ENCODE assay signal across 9 cellular contexts in genomic region chr10:61961278-61961677, GRCh38. TPM values are rescaled to one million over a fixed set of nuclear protein-coding genes. Genes with fewer than 3 reads are reported as not detected.
DNase-seq lines count a peak whose midpoint lies in the region; ATAC-seq and TF ChIP-seq lines count a peak whose summit lies in the region.
"Had no signal": no experiment of that assay in that cellular context is flagged by ENCODE, and none has a peak within 500 bp of the region (broad histone marks: within the 10 kb centered on the region; RNA-seq: fewer than 3 reads in every experiment).

No MANE protein-coding gene starts in this region.

- H3K36me3 ChIP-seq in Caco-2 (ENCODE audit: control insufficient read depth, insufficient read depth, low read length) (peaks cover 4% of the 10 kb centered on the region), transverse colon (no peaks in the 10 kb centered on the region)

- no peak for TF ChIP-seq POLR2A in transverse colon (IDR thresholded peaks at IDR 0.05)

- H3K4me3 ChIP-seq in Caco-2 (ENCODE audit: low read depth, low read length): no peak overlapping the region
- H3K4me3 ChIP-seq in transverse colon: no peak overlapping the region

- intact Hi-C loops in Caco-2 (cut with micrococcal nuclease; ENCODE audit: unreplicated experiment) (no loop called here), transverse colon (cut with DNase I; ENCODE audit: low total_unique reads) (no loop called here)

- no peaks in the 10 kb centered on the region for H3K9me3 ChIP-seq in Caco-2
- no peaks in the 10 kb centered on the region for H3K9me3 ChIP-seq in transverse colon

- TF ChIP-seq CTCF in Caco-2 (IDR thresholded peaks at IDR 0.05; ENCODE audit: insufficient read depth in 1 of 2, low read depth in 1 of 2, low read length in 1 of 2, severe bottlenecking in 1 of 2, unreplicated experiment in 1 of 2) (no peak), transverse colon (IDR thresholded peaks at IDR 0.05) (no peak)

- H3K27ac ChIP-seq in transverse colon: peak overlapping the region in 1 of 4 donors; percentile 37

- DNase-seq in Caco-2: no peak
- peak; percentile 59 for DNase-seq in activated CD4-positive, alpha-beta memory T cell treated with anti-CD3 and anti-CD28 coated beads, Interleukin-2, amount 10 ng/mL, durations not matched to agents 7 days and 5 days
- DNase-seq in GOT3 (lab: John Stamatoyannopoulos, UW): no peak
- no peak for DNase-seq in NCI-H446 (lab: John Stamatoyannopoulos, UW)
- DNase-seq in transverse colon: no peak
- DNase-seq in EL: no peak
- DNase-seq: posterior cingulate gyrus had no signal

- H3K36me3 Mint-ChIP-seq in Caco-2 (ENCODE audit: insufficient read depth, unreplicated experiment): peaks cover 92% of the 10 kb centered on the region
- H3K36me3 Mint-ChIP-seq in activated CD4-positive, alpha-beta memory T cell treated with anti-CD3 and anti-CD28 coated beads, Interleukin-2, amount 10 ng/mL, durations not matched to agents 7 days and 5 days (ENCODE audit: low read depth): peaks cover 62% of the 10 kb centered on the region

- WGBS in transverse colon (ENCODE audit: low coverage in 1 of 2), 2 donors: 62 to 65% methylated on average over 5 to 8 of the region's 8 CpGs

- no peak for TF ChIP-seq EP300 in transverse colon (IDR thresholded peaks at IDR 0.05; ENCODE audit: low read depth)

- peaks cover 63% of the 10 kb centered on the region for H3K4me1 Mint-ChIP-seq in Caco-2 (ENCODE audit: low read depth, unreplicated experiment)
- peaks cover 81% of the 10 kb centered on the region for H3K4me1 Mint-ChIP-seq in activated CD4-positive, alpha-beta memory T cell treated with anti-CD3 and anti-CD28 coated beads, Interleukin-2, amount 10 ng/mL, durations not matched to agents 7 days and 5 days

- no peaks in the 10 kb centered on the region for H3K9me3 Mint-ChIP-seq in Caco-2 (ENCODE audit: unreplicated experiment)
- H3K9me3 Mint-ChIP-seq in activated CD4-positive, alpha-beta memory T cell treated with anti-CD3 and anti-CD28 coated beads, Interleukin-2, amount 10 ng/mL, durations not matched to agents 7 days and 5 days: no peaks in the 10 kb centered on the region

- in situ Hi-C loops in transverse colon (cut with MboI; ENCODE audit: low pct_ligation_motif_present in 1 of 4, low pct_unique_long_range_greater_than_20kb in 1 of 4, low sequenced_read_pairs in 3 of 4): no loop called here

- CTCF ChIA-PET in Caco-2 (lab: Charles Lee): interaction anchor here (1.2 kb wide), 1 partner anchor 60 kb away, joined by 3 read pairs; the partner anchor contains the start of gene ARID5B
- CTCF ChIA-PET in activated CD4-positive, alpha-beta memory T cell treated with anti-CD3 and anti-CD28 coated beads, Interleukin-2, amount 10 ng/mL, durations not matched to agents 7 days and 5 days (lab: Charles Lee): interaction anchor here (1.3 to 2.4 kb wide), 8 partner anchors 9 to 58 kb away, joined by 3 to 8 read pairs (median 4); no protein-coding TSS in a partner anchor

- H3K27me3 Mint-ChIP-seq in Caco-2 (ENCODE audit: insufficient read depth, unreplicated experiment): no peaks in the 10 kb centered on the region
- H3K27me3 Mint-ChIP-seq in activated CD4-positive, alpha-beta memory T cell treated with anti-CD3 and anti-CD28 coated beads, Interleukin-2, amount 10 ng/mL, durations not matched to agents 7 days and 5 days: no peaks in the 10 kb centered on the region

- H3K27me3 ChIP-seq in Caco-2 (replicated peaks; ENCODE audit: control insufficient read depth, insufficient read depth, low read length): no peaks in the 10 kb centered on the region
- no peaks in the 10 kb centered on the region for H3K27me3 ChIP-seq in transverse colon

- H3K4me3 Mint-ChIP-seq in Caco-2 (ENCODE audit: unreplicated experiment): no peak overlapping the region
- H3K4me3 Mint-ChIP-seq in activated CD4-positive, alpha-beta memory T cell treated with anti-CD3 and anti-CD28 coated beads, Interleukin-2, amount 10 ng/mL, durations not matched to agents 7 days and 5 days: peak overlapping the region; percentile 39

- H3K27ac Mint-ChIP-seq in Caco-2 (ENCODE audit: unreplicated experiment): peak overlapping the region; percentile 84
- peak overlapping the region; percentile 90 for H3K27ac Mint-ChIP-seq in activated CD4-positive, alpha-beta memory T cell treated with anti-CD3 and anti-CD28 coated beads, Interleukin-2, amount 10 ng/mL, durations not matched to agents 7 days and 5 days

- BruUV-seq in Caco-2 (replicated peaks; lab: Mats Ljungman, UMichigan): no TSS peak

- POLR2A ChIA-PET in Caco-2 (lab: Charles Lee): no interaction called here
- POLR2A ChIA-PET in activated CD4-positive, alpha-beta memory T cell treated with anti-CD3 and anti-CD28 coated beads, Interleukin-2, amount 10 ng/mL, durations not matched to agents 7 days and 5 days (lab: Charles Lee): interaction anchor here (1.0 to 8.1 kb wide), 20 partner anchors 10 to 284 kb away, joined by 3 to 92 read pairs (median 6); partner anchors contain the start of gene ARID5B

- peak; percentile 78 for ATAC-seq in GM19372 (IDR thresholded peaks at IDR 0.05; ENCODE audit: low read depth, unreplicated experiment)
- ATAC-seq in HG03108 (IDR thresholded peaks at IDR 0.05; ENCODE audit: unreplicated experiment): peak; percentile 66

- peaks cover 59% of the 10 kb centered on the region for H3K4me1 ChIP-seq in Caco-2
- H3K4me1 ChIP-seq in transverse colon: peaks cover 18 to 37% (median 19%) of the 10 kb centered on the region in 4 donors

RNA-seq across cellular contexts. Expression of gene ARID5B, which starts 59.8 kb away (rescaled TPM):
- total RNA-seq in Caco-2 (2022): 168 and 169 TPM in 2 replicates
- 10 to 100 TPM; 71.1 to 73.9 TPM for total RNA-seq in activated CD4-positive, alpha-beta memory T cell treated with anti-CD3 and anti-CD28 coated beads, Interleukin-2, amount 10 ng/mL, durations not matched to agents 7 days and 5 days
- total RNA-seq in transverse colon: 10 to 100 TPM; 17.7 to 54.6 (median 34.8) TPM
